ENCODE assay signal across 18 cellular contexts in the genomic region with DNA sequence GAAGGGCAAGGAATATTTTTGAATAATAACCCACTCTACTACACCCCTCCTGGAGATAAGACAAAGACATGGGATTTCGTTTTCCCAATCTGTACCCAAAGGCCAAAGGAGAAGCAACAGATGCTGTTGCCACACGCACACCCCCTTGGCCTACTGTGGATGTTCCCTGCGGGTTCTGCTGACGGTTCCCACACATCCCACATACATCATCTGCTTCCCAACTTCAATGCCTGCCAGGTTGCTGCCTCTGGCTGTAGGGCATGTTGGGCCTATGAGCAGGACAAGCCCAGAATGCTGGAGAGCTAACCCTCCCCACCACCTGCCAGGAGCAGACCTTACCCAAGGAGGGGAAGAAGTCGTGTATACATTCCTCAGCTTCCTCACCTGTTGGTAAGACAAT.
"Had no signal": no experiment of that assay in that cellular context is flagged by ENCODE, and none has a peak within 500 bp of the region (broad histone marks: within the 10 kb centered on the region; RNA-seq: fewer than 3 reads in every experiment).

No MANE protein-coding gene starts in this region.

- H3K4me3 ChIP-seq: coronary artery, dorsolateral prefrontal cortex, esophagus muscularis mucosa, gastroesophageal sphincter, heart left ventricle, left lung, lower lobe of right lung, mucosa of descending colon had no signal

- DNase-seq: dermis blood vessel endothelial cell; dorsolateral prefrontal cortex; effector CD4-positive, alpha-beta T cell; effector memory CD8-positive, alpha-beta T cell; endodermal cell; foreskin keratinocyte; heart left ventricle; hippocampal formation; left cardiac atrium; left lung; left ventricle myocardium superior; lower lobe of right lung; mesenchymal stem cell; mucosa of descending colon had no signal

- H3K4me3 Mint-ChIP-seq: effector memory CD8-positive, alpha-beta T cell; endodermal cell; mesothelial cell of epicardium had no signal

- H3K27ac ChIP-seq: coronary artery, dorsolateral prefrontal cortex, esophagus muscularis mucosa, foreskin keratinocyte, gastroesophageal sphincter, heart left ventricle, left lung, lower lobe of right lung had no signal

- H3K4me1 Mint-ChIP-seq: endodermal cell, mesothelial cell of epicardium had no signal

- H3K27ac Mint-ChIP-seq: effector memory CD8-positive, alpha-beta T cell; endodermal cell; mesothelial cell of epicardium had no signal

- H3K27me3 ChIP-seq: dorsolateral prefrontal cortex, esophagus muscularis mucosa, gastroesophageal sphincter, heart left ventricle, left lung had no signal

- H3K36me3 Mint-ChIP-seq: mesothelial cell of epicardium had no signal

- H3K4me1 ChIP-seq: esophagus muscularis mucosa, foreskin keratinocyte, gastroesophageal sphincter, heart left ventricle, left lung, lower lobe of right lung had no signal

- H3K9me3 ChIP-seq: gastroesophageal sphincter, heart left ventricle, left lung, lower lobe of right lung, mucosa of descending colon had no signal

- H3K36me3 ChIP-seq: esophagus muscularis mucosa, gastroesophageal sphincter, heart left ventricle, left lung, lower lobe of right lung had no signal

- H3K9me3 Mint-ChIP-seq: effector memory CD8-positive, alpha-beta T cell; endodermal cell had no signal
